In the genomic region with DNA sequence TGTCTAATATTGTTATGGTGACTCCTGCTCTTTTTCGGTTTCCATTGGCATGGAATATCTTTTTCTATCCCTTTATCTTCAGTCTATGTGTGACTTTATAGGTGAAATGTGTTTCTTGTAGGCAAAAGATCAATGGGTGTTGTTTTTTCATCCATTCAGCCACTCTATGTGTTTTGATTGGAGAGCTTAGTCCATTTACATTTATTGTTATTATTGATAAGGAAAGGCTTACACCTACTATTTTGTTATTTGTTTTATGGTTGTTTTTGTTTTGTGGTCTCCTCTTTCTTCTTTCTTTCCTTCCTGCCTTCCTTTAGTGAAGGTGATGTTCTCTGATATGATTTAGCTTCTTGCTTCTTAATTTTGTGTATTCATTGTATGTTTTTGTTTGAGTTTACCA, we compare ENCODE assay signal across 34 cellular contexts.
"Had no signal": no experiment of that assay in that cellular context is flagged by ENCODE, and none has a peak within 500 bp of the region (broad histone marks: within the 10 kb centered on the region; RNA-seq: fewer than 3 reads in every experiment).

No MANE protein-coding gene starts in this region.

- H3K9me3 ChIP-seq: MG63 had no signal

- H3K36me3 ChIP-seq: MG63 had no signal

- H3K4me3 ChIP-seq: MG63 had no signal

- DNase-seq: Karpas-422, Kasumi-1, MG63, MM.1S, MV-4-11, NCI-H1048, NCI-H1092, NCI-H1092 treated with DMSO at 0.1 percent for 48 hours, NCI-H1105, NCI-H1105 treated with DMSO at 0.1 percent for 48 hours, NCI-H1417, NCI-H1417 treated with DMSO at 0.1 percent for 48 hours, NCI-H1436, NCI-H1436 treated with DMSO at 0.1 percent for 48 hours, NCI-H146, NCI-H1694, NCI-H1694 treated with DMSO at 0.1 percent for 48 hours, NCI-H187, NCI-H187 treated with DMSO at 0.1 percent for 48 hours, NCI-H1930, NCI-H2029, NCI-H2029 treated with DMSO at 0.1 percent for 48 hours, NCI-H2081, NCI-H2081 treated with DMSO at 0.1 percent for 48 hours, NCI-H2107, NCI-H2171, NCI-H2171 treated with DMSO at 0.1 percent for 48 hours, NCI-H2227 treated with DMSO at 0.1 percent for 48 hours, NCI-H226, NCI-H345, NCI-H446, NCI-H446 treated with DMSO at 0.1 percent for 48 hours, NCI-H510A, NCI-H510A treated with DMSO at 0.1 percent for 48 hours had no signal

- H3K27me3 ChIP-seq: MG63 had no signal
